Comparison of ENCODE assay signal across 9 cellular contexts in genomic region chr11:112016765-112017356, GRCh38. TPM values are rescaled to one million over a fixed set of nuclear protein-coding genes. Genes with fewer than 3 reads are reported as not detected.
DNase-seq lines count a peak whose midpoint lies in the region; ATAC-seq and TF ChIP-seq lines count a peak whose summit lies in the region.
"Had no signal": no experiment of that assay in that cellular context is flagged by ENCODE, and none has a peak within 500 bp of the region (broad histone marks: within the 10 kb centered on the region; RNA-seq: fewer than 3 reads in every experiment).

No MANE protein-coding gene starts in this region.

- H3K36me3 ChIP-seq in ectodermal cell (ENCODE audit: control insufficient read depth, insufficient read depth, low read length): peaks cover 9% of the 10 kb centered on the region

- peak overlapping the region; percentile 76 for H3K27ac Mint-ChIP-seq in stimulated activated memory B cell treated with anti-CD40 and anti-IgM and Interleukin-4, amounts not matched to agents 10 μg/mL and 1 μg/mL and 100 μg/mL, for 72 hours
- no peak overlapping the region for H3K27ac Mint-ChIP-seq in activated T-cell treated with anti-CD3 and anti-CD28 coated beads, Interleukin-2, amount 50 U/mL, for 24 hours

- no peaks in the 10 kb centered on the region for H3K36me3 Mint-ChIP-seq in stimulated activated memory B cell treated with anti-CD40 and anti-IgM and Interleukin-4, amounts not matched to agents 10 μg/mL and 1 μg/mL and 100 μg/mL, for 72 hours
- peaks cover 28% of the 10 kb centered on the region for H3K36me3 Mint-ChIP-seq in activated T-cell treated with anti-CD3 and anti-CD28 coated beads, Interleukin-2, amount 50 U/mL, for 24 hours (ENCODE audit: low read depth)

- peak overlapping the region; percentile 68 for H3K27ac ChIP-seq in ectodermal cell (ENCODE audit: insufficient read depth, low read depth, low read length, poor library complexity, severe bottlenecking)

- no peaks in the 10 kb centered on the region for H3K9me3 ChIP-seq in ectodermal cell (ENCODE audit: control insufficient read depth, low read length)

- H3K27me3 ChIP-seq in ectodermal cell (ENCODE audit: control insufficient read depth, insufficient read depth, low read length, poor library complexity, severe bottlenecking): no peaks in the 10 kb centered on the region

- TF ChIP-seq CTCF in omental fat pad (IDR thresholded peaks at IDR 0.05): no peak

- DNase-seq in activated T-cell treated with anti-CD3 and anti-CD28 coated beads, Interleukin-2, amount 50 U/mL, for 24 hours: no peak
- DNase-seq in omental fat pad (ENCODE audit: low spot score) (no peak), NK-92 (lab: John Stamatoyannopoulos, UW; ENCODE audit: unreplicated experiment) (no peak), NCI-H2107 (lab: John Stamatoyannopoulos, UW) (no peak)
- DNase-seq: NCI-H187 had no signal

- H3K9me3 Mint-ChIP-seq in stimulated activated memory B cell treated with anti-CD40 and anti-IgM and Interleukin-4, amounts not matched to agents 10 μg/mL and 1 μg/mL and 100 μg/mL, for 72 hours: no peaks in the 10 kb centered on the region
- H3K9me3 Mint-ChIP-seq in activated T-cell treated with anti-CD3 and anti-CD28 coated beads, Interleukin-2, amount 50 U/mL, for 24 hours: no peaks in the 10 kb centered on the region

- H3K4me3 ChIP-seq in ectodermal cell (ENCODE audit: insufficient read depth, low read depth, low read length): no peak overlapping the region

- H3K4me3 Mint-ChIP-seq in stimulated activated memory B cell treated with anti-CD40 and anti-IgM and Interleukin-4, amounts not matched to agents 10 μg/mL and 1 μg/mL and 100 μg/mL, for 72 hours: peak overlapping the region; percentile 72
- H3K4me3 Mint-ChIP-seq in activated T-cell treated with anti-CD3 and anti-CD28 coated beads, Interleukin-2, amount 50 U/mL, for 24 hours: no peak overlapping the region

- H3K27me3 Mint-ChIP-seq in stimulated activated memory B cell treated with anti-CD40 and anti-IgM and Interleukin-4, amounts not matched to agents 10 μg/mL and 1 μg/mL and 100 μg/mL, for 72 hours: no peaks in the 10 kb centered on the region
- H3K27me3 Mint-ChIP-seq in activated T-cell treated with anti-CD3 and anti-CD28 coated beads, Interleukin-2, amount 50 U/mL, for 24 hours: no peaks in the 10 kb centered on the region

- ATAC-seq in GM19395 (IDR thresholded peaks at IDR 0.05; ENCODE audit: unreplicated experiment): peak; percentile 66
- ATAC-seq in HG03159 (IDR thresholded peaks at IDR 0.05; ENCODE audit: unreplicated experiment): peak; percentile 50
- ATAC-seq in stimulated activated memory B cell treated with anti-CD40 and anti-IgM and Interleukin-4, amounts not matched to agents 10 μg/mL and 1 μg/mL and 100 μg/mL, for 72 hours: no peak
- ATAC-seq in omental fat pad (ENCODE audit: low FRiP score): no peak

- H3K4me1 ChIP-seq in ectodermal cell (ENCODE audit: control insufficient read depth, insufficient read depth, low read length): peaks cover 6% of the 10 kb centered on the region

- 97 to 100% methylated on average over 1 of the region's 1 CpG for WGBS in ectodermal cell, 2 experiments

- peaks cover 13% of the 10 kb centered on the region for H3K4me1 Mint-ChIP-seq in stimulated activated memory B cell treated with anti-CD40 and anti-IgM and Interleukin-4, amounts not matched to agents 10 μg/mL and 1 μg/mL and 100 μg/mL, for 72 hours
- no peaks in the 10 kb centered on the region for H3K4me1 Mint-ChIP-seq in activated T-cell treated with anti-CD3 and anti-CD28 coated beads, Interleukin-2, amount 50 U/mL, for 24 hours (ENCODE audit: low read depth)

RNA-seq across cellular contexts. Expression of gene DLAT, which starts 8.3 kb away (rescaled TPM):
- 56.8 TPM for polyA plus RNA-seq in ectodermal cell (2013, experiment 1 of 4)
- polyA plus RNA-seq in ectodermal cell (2013, experiment 2 of 4): 59.9 TPM
- polyA plus RNA-seq in ectodermal cell (2013, experiment 3 of 4): 40.6 TPM
- polyA plus RNA-seq in ectodermal cell (2013, experiment 4 of 4): 42.1 TPM
- 10 to 100 TPM; 20.5 to 61.6 (median 36.1) TPM for total RNA-seq in omental fat pad

RNA-seq across cellular contexts. Expression of gene PIH1D2, which starts 57.0 kb away (rescaled TPM):
- polyA plus RNA-seq in ectodermal cell (2013, experiment 1 of 4): 6.3 TPM
- 5.9 TPM for polyA plus RNA-seq in ectodermal cell (2013, experiment 2 of 4)
- 4.7 TPM for polyA plus RNA-seq in ectodermal cell (2013, experiment 3 of 4)
- polyA plus RNA-seq in ectodermal cell (2013, experiment 4 of 4): 4.7 TPM
- 1 to 10 TPM in 2 of 4 donors, under 1 TPM in 1, not detected in 1; 0.48 to 2.4 (median 1.8) TPM for total RNA-seq in omental fat pad

RNA-seq across cellular contexts. Expression of gene NKAPD1, which starts 57.2 kb away (rescaled TPM):
- polyA plus RNA-seq in ectodermal cell (2013, experiment 1 of 4): 34.8 TPM
- polyA plus RNA-seq in ectodermal cell (2013, experiment 2 of 4): 40.2 TPM
- 24.7 TPM for polyA plus RNA-seq in ectodermal cell (2013, experiment 3 of 4)
- 30.8 TPM for polyA plus RNA-seq in ectodermal cell (2013, experiment 4 of 4)
- 10 to 100 TPM; 11.0 to 15.4 (median 11.1) TPM for total RNA-seq in omental fat pad

Comparison
In these comparisons a context has a peak if more than half of its experiments do, and no peak if none do; other contexts are left out.
1. ATAC-seq: peak in GM19395 (single experiment) and HG03159 (single experiment); none in stimulated activated memory B cell treated with anti-CD40 and anti-IgM and Interleukin-4, amounts not matched to agents 10 μg/mL and 1 μg/mL and 100 μg/mL, for 72 hours (single experiment) and omental fat pad (single experiment).